Comparison of ENCODE assay signal across 16 cellular contexts in the genomic region with DNA sequence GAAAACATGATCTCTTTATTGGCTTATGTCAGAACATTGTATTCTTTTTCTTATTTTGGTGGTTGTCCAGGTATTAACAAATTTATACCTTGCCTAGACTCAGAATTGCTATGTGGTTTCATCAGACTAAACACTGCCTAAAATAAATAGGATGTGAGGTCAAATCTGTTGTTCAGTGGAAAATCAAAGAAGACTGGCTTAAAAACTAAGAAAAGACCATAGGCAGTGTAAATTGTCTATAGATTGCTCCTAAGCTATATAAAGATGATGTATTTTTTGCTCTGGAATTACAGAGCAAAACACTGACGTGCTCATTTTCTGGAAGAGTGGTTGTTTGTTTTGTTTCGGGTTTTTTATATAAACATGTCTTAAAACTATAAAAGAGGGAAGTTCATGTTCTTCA.
DNase-seq lines count a peak whose midpoint lies in the region; FAIRE-seq and TF ChIP-seq lines count a peak whose summit lies in the region.
"Had no signal": no experiment of that assay in that cellular context is flagged by ENCODE, and none has a peak within 500 bp of the region (broad histone marks: within the 10 kb centered on the region; RNA-seq: fewer than 3 reads in every experiment).

No MANE protein-coding gene starts in this region.

- POLR2A ChIA-PET in AG04450 (lab: Yijun Ruan, JAX), result interaction anchor here (0.6 kb wide), 2 partner anchors 24 to 48 kb away, joined by 3 read pairs; no protein-coding TSS in a partner anchor

- H3K27ac Mint-ChIP-seq in osteocyte (ENCODE audit: unreplicated experiment), result peak overlapping the region; percentile 95
- H3K27ac Mint-ChIP-seq: activated T-cell treated with anti-CD3 and anti-CD28 coated beads, Interleukin-2, amount 50 U/mL, for 24 hours had no signal

- H3K4me3 Mint-ChIP-seq in osteocyte (ENCODE audit: unreplicated experiment), result no peak overlapping the region
- H3K4me3 Mint-ChIP-seq: activated T-cell treated with anti-CD3 and anti-CD28 coated beads, Interleukin-2, amount 50 U/mL, for 24 hours had no signal

- TF ChIP-seq POLR2A in GM12892 (IDR thresholded peaks at IDR 0.05; ENCODE audit: low read depth, low read length), result no peak

- no peaks in the 10 kb centered on the region for H3K27me3 Mint-ChIP-seq in osteocyte (ENCODE audit: unreplicated experiment)
- H3K27me3 Mint-ChIP-seq: activated T-cell treated with anti-CD3 and anti-CD28 coated beads, Interleukin-2, amount 50 U/mL, for 24 hours had no signal

- CTCF ChIA-PET in AG04450 (lab: Charles Lee), result no interaction called here

- no peaks in the 10 kb centered on the region for H3K9me3 Mint-ChIP-seq in osteocyte (ENCODE audit: unreplicated experiment)
- H3K9me3 Mint-ChIP-seq: activated T-cell treated with anti-CD3 and anti-CD28 coated beads, Interleukin-2, amount 50 U/mL, for 24 hours had no signal

- H3K9me3 ChIP-seq in AG04450 (ENCODE audit: control insufficient read depth, insufficient read depth, low read length), result no peaks in the 10 kb centered on the region
- H3K9me3 ChIP-seq: heart right ventricle had no signal

- no peak overlapping the region for H3K4me3 ChIP-seq in AG04450 (ENCODE audit: low read depth, low read length)
- H3K4me3 ChIP-seq: GM12878, SK-N-MC had no signal

- peaks cover 15% of the 10 kb centered on the region for H3K36me3 Mint-ChIP-seq in osteocyte (ENCODE audit: unreplicated experiment)

- TF ChIP-seq CTCF in AG04450 (IDR thresholded peaks at IDR 0.05; ENCODE audit: low read depth, low read length), result no peak
- TF ChIP-seq CTCF in osteocyte (IDR thresholded peaks at IDR 0.05), result no peak

- no peaks in the 10 kb centered on the region for H3K27me3 ChIP-seq in AG04450 (ENCODE audit: control insufficient read depth, insufficient read depth, low read length)
- H3K27me3 ChIP-seq: heart right ventricle had no signal

- no peak for DNase-seq in AG04450 (ENCODE audit: low read depth, low spot score)
- DNase-seq in OCI-M1 (lab: John Stamatoyannopoulos, UW), result peak; percentile 9
- no peak for DNase-seq in epithelial cell of prostate (ENCODE audit: low read depth, low spot score)
- no peak for DNase-seq in osteocyte (ENCODE audit: extremely low spot score, unreplicated experiment)
- DNase-seq in GM12892 (ENCODE audit: insufficient read length), result no peak
- no peak for DNase-seq in activated CD8-positive, alpha-beta memory T cell treated with anti-CD3 and anti-CD28 coated beads, Interleukin-2, amount 50 U/mL, for 48 hours
- no peak for DNase-seq in occipital lobe (lab: John Stamatoyannopoulos, UW)
- no peak for DNase-seq in NAMALWA (ENCODE audit: low spot score)
- DNase-seq: activated T-cell treated with anti-CD3 and anti-CD28 coated beads, Interleukin-2, amount 50 U/mL, for 24 hours; DND-41; KG1; NCI-H2029; NCI-H82 had no signal

- peak overlapping the region; percentile 96 for H3K27ac ChIP-seq in AG04450 (ENCODE audit: low read depth, low read length)
- peak overlapping the region; percentile 57 for H3K27ac ChIP-seq in epithelial cell of prostate
- H3K27ac ChIP-seq: SK-N-MC had no signal

- no peak for FAIRE-seq in GM12892 (lab: Jason Lieb, UNC)
- FAIRE-seq: GM12878 had no signal

- peaks cover 43% of the 10 kb centered on the region for H3K4me1 Mint-ChIP-seq in osteocyte (ENCODE audit: unreplicated experiment)
